ENCODE assay signal across 17 cellular contexts in genomic region chr1:208106218-208106617, GRCh38.
DNase-seq lines count a peak whose midpoint lies in the region; ATAC-seq lines count a peak whose summit lies in the region.
"Had no signal": no experiment of that assay in that cellular context is flagged by ENCODE, and none has a peak within 500 bp of the region (broad histone marks: within the 10 kb centered on the region; RNA-seq: fewer than 3 reads in every experiment).

No MANE protein-coding gene starts in this region.

- H2AK5ac ChIP-seq in neuronal stem cell (ENCODE audit: low read depth, low read length) = no peak overlapping the region

- no peak overlapping the region for H3K14ac ChIP-seq in neuronal stem cell (ENCODE audit: low read length)

- H4K91ac ChIP-seq in neuronal stem cell (ENCODE audit: low read depth, low read length, poor library complexity) = no peak overlapping the region

- H3K23ac ChIP-seq in neuronal stem cell (ENCODE audit: low read depth, low read length, poor library complexity) = no peak overlapping the region

- H3K27me3 Mint-ChIP-seq in stimulated activated naive CD8-positive, alpha-beta T cell treated with anti-CD3 and anti-CD28 coated beads, Interleukin-15, amount 100 ng/mL, for 72 hours = no peaks in the 10 kb centered on the region

- H3K27ac Mint-ChIP-seq in stimulated activated naive CD8-positive, alpha-beta T cell treated with anti-CD3 and anti-CD28 coated beads, Interleukin-15, amount 100 ng/mL, for 72 hours = no peak overlapping the region

- DNase-seq in neuronal stem cell (ENCODE audit: low spot score) = no peak
- no peak for DNase-seq in stimulated activated naive CD8-positive, alpha-beta T cell treated with anti-CD3 and anti-CD28 coated beads, Interleukin-15, amount 100 ng/mL, for 72 hours
- DNase-seq: AML-193, EL, GF-D8, Karpas-422, MV-4-11, NCI-H1105 treated with DMSO at 0.1 percent for 48 hours, NCI-H2029 treated with DMSO at 0.1 percent for 48 hours, NCI-H2171 treated with DMSO at 0.1 percent for 48 hours, NCI-H526 had no signal

- no peaks in the 10 kb centered on the region for H3K4me1 Mint-ChIP-seq in stimulated activated naive CD8-positive, alpha-beta T cell treated with anti-CD3 and anti-CD28 coated beads, Interleukin-15, amount 100 ng/mL, for 72 hours

- H2BK5ac ChIP-seq in neuronal stem cell (ENCODE audit: low read length) = no peak overlapping the region

- H3K27ac ChIP-seq in angular gyrus (ENCODE audit: low read depth, low read length) (peak overlapping the region; percentile 65), layer of hippocampus (ENCODE audit: low read depth, low read length) (peak overlapping the region; percentile 65), neuronal stem cell (replicated peaks; ENCODE audit: low read length) (no peak overlapping the region), temporal lobe (ENCODE audit: low read depth, low read length) (peak overlapping the region; percentile 33)
- H3K27ac ChIP-seq: C4-2B had no signal

- H2BK15ac ChIP-seq in neuronal stem cell (ENCODE audit: low read length) = no peak overlapping the region

- H2BK12ac ChIP-seq in neuronal stem cell (ENCODE audit: low read length) = no peak overlapping the region

- no peaks in the 10 kb centered on the region for H3K79me1 ChIP-seq in neuronal stem cell (ENCODE audit: low read depth, low read length)

- H3K27me3 ChIP-seq in layer of hippocampus (ENCODE audit: control insufficient read depth, insufficient read depth, low read length) (no peaks in the 10 kb centered on the region), neuronal stem cell (ENCODE audit: control insufficient read depth in 3 of 3, insufficient read depth in 3 of 3, low read depth in 1 of 3, low read length in 3 of 3) (no peaks in the 10 kb centered on the region)

- H3K4me2 ChIP-seq in neuronal stem cell (ENCODE audit: insufficient read depth, low read length, poor library complexity, severe bottlenecking) = no peak overlapping the region

- ATAC-seq in stimulated activated naive CD8-positive, alpha-beta T cell treated with anti-CD3 and anti-CD28 coated beads, Interleukin-15, amount 100 ng/mL, for 72 hours = no peak
- no peak for ATAC-seq in GM18502 (IDR thresholded peaks at IDR 0.05; ENCODE audit: poor library complexity, unreplicated experiment)
- ATAC-seq in HG03521 (IDR thresholded peaks at IDR 0.05; ENCODE audit: unreplicated experiment) = no peak

- no peak overlapping the region for H4K8ac ChIP-seq in neuronal stem cell (ENCODE audit: low read depth, low read length)

- H3K9me3 ChIP-seq in neuronal stem cell (replicated peaks in 1 of 2; ENCODE audit: control insufficient read depth in 2 of 2, insufficient read depth in 1 of 2, low read depth in 1 of 2, low read length in 2 of 2) = no peaks in the 10 kb centered on the region

- no peak overlapping the region for H3K9ac ChIP-seq in neuronal stem cell (ENCODE audit: low read depth, low read length, poor library complexity)

- H3K36me3 ChIP-seq in neuronal stem cell (replicated peaks in 1 of 2; ENCODE audit: control insufficient read depth in 2 of 2, insufficient read depth in 2 of 2, low read length in 2 of 2) = no peaks in the 10 kb centered on the region

- no peak overlapping the region for H2BK120ac ChIP-seq in neuronal stem cell (ENCODE audit: low read depth, low read length)

- H2AFZ ChIP-seq in neuronal stem cell (ENCODE audit: low read length) = peak overlapping the region; percentile 61

- no peak overlapping the region for H3K4me3 Mint-ChIP-seq in stimulated activated naive CD8-positive, alpha-beta T cell treated with anti-CD3 and anti-CD28 coated beads, Interleukin-15, amount 100 ng/mL, for 72 hours

- no peak overlapping the region for H3K4me3 ChIP-seq in neuronal stem cell (ENCODE audit: low read length in 2 of 2)

- H3K4me1 ChIP-seq in neuronal stem cell (ENCODE audit: control insufficient read depth in 2 of 2, insufficient read depth in 1 of 2, low read depth in 1 of 2, low read length in 2 of 2) = peaks cover 31 to 35% of the 10 kb centered on the region in 2 donors

- no peak overlapping the region for H3K4ac ChIP-seq in neuronal stem cell (ENCODE audit: low read length)

- no CpG with 5 or more reads among the region's 7 CpGs for WGBS in neuronal stem cell (ENCODE audit: extremely low coverage in 2 of 2, insufficient read length in 2 of 2, insufficient replicate concordance in 1 of 2), 2 donors

- H3K18ac ChIP-seq in neuronal stem cell (ENCODE audit: low read length) = no peak overlapping the region

- H3K9me3 Mint-ChIP-seq in stimulated activated naive CD8-positive, alpha-beta T cell treated with anti-CD3 and anti-CD28 coated beads, Interleukin-15, amount 100 ng/mL, for 72 hours = no peaks in the 10 kb centered on the region
